Comparison of ENCODE assay signal across 6 cellular contexts in the genomic region with DNA sequence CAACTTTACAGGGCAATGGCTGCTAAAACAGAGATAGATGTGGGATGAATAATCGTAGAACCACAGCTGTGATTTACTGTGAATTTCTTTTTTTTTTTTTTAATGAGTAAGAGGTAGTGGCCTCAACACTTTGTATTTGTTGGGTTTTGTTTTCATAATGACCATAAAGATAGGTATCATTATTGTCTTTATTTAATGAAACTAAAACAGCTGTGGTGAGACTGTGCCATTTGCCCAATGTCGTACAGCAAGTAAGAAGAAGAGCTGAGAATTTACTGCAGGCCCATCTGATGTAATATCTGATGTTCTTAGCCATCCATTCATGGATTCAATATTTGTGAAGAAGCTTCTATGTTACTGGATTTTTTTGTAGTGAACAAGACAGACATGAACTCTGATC.
"Had no signal": no experiment of that assay in that cellular context is flagged by ENCODE, and none has a peak within 500 bp of the region (broad histone marks: within the 10 kb centered on the region; RNA-seq: fewer than 3 reads in every experiment).

No MANE protein-coding gene starts in this region.

- H3K27ac ChIP-seq: HL-60 had no signal

- DNase-seq: IMR-90, KBM-7, KG1 had no signal

- H3K4me3 ChIP-seq: K562 had no signal

- ATAC-seq: HepG2, K562 had no signal
